Comparison of ENCODE assay signal across 29 cellular contexts in genomic region chr4:56084849-56085248, GRCh38.
"Had no signal": no experiment of that assay in that cellular context is flagged by ENCODE, and none has a peak within 500 bp of the region (broad histone marks: within the 10 kb centered on the region; RNA-seq: fewer than 3 reads in every experiment).

No MANE protein-coding gene starts in this region.

- H3K4me1 ChIP-seq: ascending aorta, breast epithelium, Peyer's patch, SJSA1 had no signal

- H3K9me2 ChIP-seq: SK-N-SH had no signal

- H3K9me3 Mint-ChIP-seq: activated B cell treated with CpG ODN at 0.5 μM for 24 hours; activated CD4-positive, alpha-beta T cell treated with anti-CD3 and anti-CD28 coated beads, Interleukin-2, amount 10 ng/mL, durations not matched to agents 24 days and 14 days; activated CD8-positive, alpha-beta T cell treated with anti-CD3 and anti-CD28 coated beads for 36 hours; activated naive CD8-positive, alpha-beta T cell treated with anti-CD3 and anti-CD28 coated beads for 36 hours; activated T-cell treated with anti-CD3 and anti-CD28 coated beads, Interleukin-2, amount 50 U/mL, for 72 hours; activated T-helper 17 cell treated with anti-CD3 and anti-CD28 coated beads, Interleukin-2, amount 50 U/mL, for 72 hours; T-helper 1 cell treated with Interleukin-12 subunit alpha and Interleukin-12 subunit beta and Interleukin-4 antibody, amounts not matched to agents 30 μg/mL and 1 μg/mL, for 36 hours; T-helper 2 cell treated with Interferon-gamma antibody and Interleukin-4, amounts not matched to agents 5 μg/mL and 100 μg/mL, for 36 hours had no signal

- H3K36me3 ChIP-seq: ascending aorta, breast epithelium, Peyer's patch, SJSA1 had no signal

- DNase-seq: activated B cell treated with CpG ODN at 0.5 μM for 24 hours; activated CD4-positive, alpha-beta T cell treated with anti-CD3 and anti-CD28 coated beads, Interleukin-2, amount 10 ng/mL, durations not matched to agents 24 days and 14 days; activated CD4-positive, alpha-beta T cell treated with anti-CD3 and anti-CD28 coated beads, Interleukin-2, amount 50 U/mL, for 4 hours; activated CD4-positive, CD25-positive, alpha-beta regulatory T cell treated with anti-CD3 and anti-CD28 coated beads, Interleukin-2, amount 50 U/mL, for 72 hours; activated CD8-positive, alpha-beta T cell treated with anti-CD3 and anti-CD28 coated beads for 36 hours; activated effector memory CD4-positive, alpha-beta T cell treated with anti-CD3 and anti-CD28 coated beads, Interleukin-2, amount 50 U/mL, for 16 hours; activated naive CD4-positive, alpha-beta T cell; activated naive CD4-positive, alpha-beta T cell treated with anti-CD3 and anti-CD28 coated beads, Interleukin-2, amount 50 U/mL, for 16 hours; activated naive CD8-positive, alpha-beta T cell treated with anti-CD3 and anti-CD28 coated beads for 36 hours; activated T-cell treated with anti-CD3 and anti-CD28 coated beads, Interleukin-2, amount 50 U/mL, for 1 hour; activated T-cell treated with anti-CD3 and anti-CD28 coated beads, Interleukin-2, amount 50 U/mL, for 72 hours; amniotic stem cell; NCI-H1105; NCI-H1417 treated with DMSO at 0.1 percent for 48 hours; NCI-H187 treated with DMSO at 0.1 percent for 48 hours; NCI-H2081; NCI-H345; NCI-H524 treated with DMSO at 0.1 percent for 48 hours; PC-3; Peyer's patch; RPMI8226; SHP77 treated with DMSO at 0.1 percent for 48 hours; SK-N-SH had no signal

- H3K4me2 ChIP-seq: SK-N-SH had no signal

- H3K27ac Mint-ChIP-seq: activated B cell treated with CpG ODN at 0.5 μM for 24 hours; activated CD4-positive, alpha-beta T cell treated with anti-CD3 and anti-CD28 coated beads, Interleukin-2, amount 10 ng/mL, durations not matched to agents 24 days and 14 days; activated CD8-positive, alpha-beta T cell treated with anti-CD3 and anti-CD28 coated beads for 36 hours; activated naive CD8-positive, alpha-beta T cell treated with anti-CD3 and anti-CD28 coated beads for 36 hours; activated T-cell treated with anti-CD3 and anti-CD28 coated beads, Interleukin-2, amount 50 U/mL, for 72 hours; activated T-helper 17 cell treated with anti-CD3 and anti-CD28 coated beads, Interleukin-2, amount 50 U/mL, for 72 hours; T-helper 1 cell treated with Interleukin-12 subunit alpha and Interleukin-12 subunit beta and Interleukin-4 antibody, amounts not matched to agents 30 μg/mL and 1 μg/mL, for 36 hours; T-helper 2 cell treated with Interferon-gamma antibody and Interleukin-4, amounts not matched to agents 5 μg/mL and 100 μg/mL, for 36 hours had no signal

- H3K27me3 Mint-ChIP-seq: activated B cell treated with CpG ODN at 0.5 μM for 24 hours; activated CD8-positive, alpha-beta T cell treated with anti-CD3 and anti-CD28 coated beads for 36 hours; activated naive CD8-positive, alpha-beta T cell treated with anti-CD3 and anti-CD28 coated beads for 36 hours; activated T-helper 17 cell treated with anti-CD3 and anti-CD28 coated beads, Interleukin-2, amount 50 U/mL, for 72 hours had no signal

- H3K36me3 Mint-ChIP-seq: activated naive CD8-positive, alpha-beta T cell treated with anti-CD3 and anti-CD28 coated beads for 36 hours had no signal

- H3K27ac ChIP-seq: ascending aorta, breast epithelium, Peyer's patch, SJSA1 had no signal

- H3K9me3 ChIP-seq: ascending aorta, breast epithelium, Peyer's patch, SJSA1, SK-N-SH had no signal

- H3K27me3 ChIP-seq: ascending aorta, breast epithelium, Peyer's patch had no signal

- H3K4me3 ChIP-seq: ascending aorta, breast epithelium, Peyer's patch, SJSA1 had no signal

- H3K4me3 Mint-ChIP-seq: activated B cell treated with CpG ODN at 0.5 μM for 24 hours; activated CD4-positive, alpha-beta T cell treated with anti-CD3 and anti-CD28 coated beads, Interleukin-2, amount 10 ng/mL, durations not matched to agents 24 days and 14 days; activated CD8-positive, alpha-beta T cell treated with anti-CD3 and anti-CD28 coated beads for 36 hours; activated naive CD8-positive, alpha-beta T cell treated with anti-CD3 and anti-CD28 coated beads for 36 hours; activated T-cell treated with anti-CD3 and anti-CD28 coated beads, Interleukin-2, amount 50 U/mL, for 72 hours; activated T-helper 17 cell treated with anti-CD3 and anti-CD28 coated beads, Interleukin-2, amount 50 U/mL, for 72 hours; T-helper 1 cell treated with Interleukin-12 subunit alpha and Interleukin-12 subunit beta and Interleukin-4 antibody, amounts not matched to agents 30 μg/mL and 1 μg/mL, for 36 hours; T-helper 2 cell treated with Interferon-gamma antibody and Interleukin-4, amounts not matched to agents 5 μg/mL and 100 μg/mL, for 36 hours had no signal

- H3K4me1 Mint-ChIP-seq: activated CD4-positive, alpha-beta T cell treated with anti-CD3 and anti-CD28 coated beads, Interleukin-2, amount 10 ng/mL, durations not matched to agents 24 days and 14 days; activated naive CD8-positive, alpha-beta T cell treated with anti-CD3 and anti-CD28 coated beads for 36 hours; activated T-helper 17 cell treated with anti-CD3 and anti-CD28 coated beads, Interleukin-2, amount 50 U/mL, for 72 hours had no signal
